10 cellular contexts compared by ENCODE assay signal in genomic region chr15:95840004-95840403, GRCh38.
DNase-seq lines count a peak whose midpoint lies in the region; ATAC-seq and TF ChIP-seq lines count a peak whose summit lies in the region.
"Had no signal": no experiment of that assay in that cellular context is flagged by ENCODE, and none has a peak within 500 bp of the region (broad histone marks: within the 10 kb centered on the region; RNA-seq: fewer than 3 reads in every experiment).

No MANE protein-coding gene starts in this region.

- no peaks in the 10 kb centered on the region for H3K27me3 Mint-ChIP-seq in neural progenitor cell (ENCODE audit: insufficient read depth, low read depth)
- no peaks in the 10 kb centered on the region for H3K27me3 Mint-ChIP-seq in activated T-cell treated with anti-CD3 and anti-CD28 coated beads, Interleukin-2, amount 50 U/mL, for 24 hours
- H3K27me3 Mint-ChIP-seq: brain had no signal

- H3K4me2 ChIP-seq in neural progenitor cell: no peak overlapping the region

- peaks cover 3% of the 10 kb centered on the region for H3K9me3 Mint-ChIP-seq in neural progenitor cell
- H3K9me3 Mint-ChIP-seq in activated T-cell treated with anti-CD3 and anti-CD28 coated beads, Interleukin-2, amount 50 U/mL, for 24 hours: no peaks in the 10 kb centered on the region

- CTCF ChIA-PET in A673 (lab: Charles Lee): no interaction called here

- H4K20me1 ChIP-seq in neural progenitor cell (ENCODE audit: low read depth): no peaks in the 10 kb centered on the region

- H3K79me2 ChIP-seq in neural progenitor cell (ENCODE audit: low read depth): no peaks in the 10 kb centered on the region

- peaks cover 5% of the 10 kb centered on the region for H3F3A ChIP-seq in neural progenitor cell (ENCODE audit: low read depth)

- H3K4me3 ChIP-seq in neural progenitor cell: no peak overlapping the region
- H3K4me3 ChIP-seq in A673 (ENCODE audit: low read depth, low read length, poor library complexity, severe bottlenecking): no peak overlapping the region

- no TSS peak for BruUV-seq in A673 (replicated peaks; lab: Mats Ljungman, UMichigan)

- TF ChIP-seq CTCF in neural progenitor cell (IDR thresholded peaks at IDR 0.05) (no peak), A673 (conservative IDR thresholded peaks at IDR 0.05; ENCODE audit: low read depth, low read length) (no peak)

- H3K36me3 ChIP-seq in neural progenitor cell (no peaks in the 10 kb centered on the region), A673 (ENCODE audit: insufficient read depth, low read length, poor library complexity, severe bottlenecking) (no peaks in the 10 kb centered on the region)

- H3K36me3 Mint-ChIP-seq in neural progenitor cell: peaks cover 2% of the 10 kb centered on the region
- no peaks in the 10 kb centered on the region for H3K36me3 Mint-ChIP-seq in activated T-cell treated with anti-CD3 and anti-CD28 coated beads, Interleukin-2, amount 50 U/mL, for 24 hours (ENCODE audit: low read depth)
- H3K36me3 Mint-ChIP-seq: brain had no signal

- H3K4me1 Mint-ChIP-seq in neural progenitor cell: peaks cover 41% of the 10 kb centered on the region
- H3K4me1 Mint-ChIP-seq in activated T-cell treated with anti-CD3 and anti-CD28 coated beads, Interleukin-2, amount 50 U/mL, for 24 hours (ENCODE audit: low read depth): peaks cover 40% of the 10 kb centered on the region

- H2AFZ ChIP-seq in neural progenitor cell (replicated peaks): no peak overlapping the region

- intact Hi-C loops in A673 (cut with micrococcal nuclease; ENCODE audit: unreplicated experiment): no loop called here

- H3K9me3 ChIP-seq in neural progenitor cell (ENCODE audit: low read depth) (no peaks in the 10 kb centered on the region), A673 (ENCODE audit: low read depth, low read length, poor library complexity, severe bottlenecking) (no peaks in the 10 kb centered on the region)

- POLR2A ChIA-PET in A673 (lab: Charles Lee; ENCODE audit: low non-redundant PET): no interaction called here

- H3K4me3 Mint-ChIP-seq in neural progenitor cell: no peak overlapping the region
- H3K4me3 Mint-ChIP-seq in activated T-cell treated with anti-CD3 and anti-CD28 coated beads, Interleukin-2, amount 50 U/mL, for 24 hours: no peak overlapping the region
- H3K4me3 Mint-ChIP-seq: brain had no signal

- peak overlapping the region; percentile 90 for H3K27ac Mint-ChIP-seq in neural progenitor cell
- H3K27ac Mint-ChIP-seq in activated T-cell treated with anti-CD3 and anti-CD28 coated beads, Interleukin-2, amount 50 U/mL, for 24 hours: no peak overlapping the region

- H3K27me3 ChIP-seq in neural progenitor cell: no peaks in the 10 kb centered on the region
- H3K27me3 ChIP-seq in A673 (replicated peaks; ENCODE audit: insufficient read depth, low read depth, low read length, poor library complexity): no peaks in the 10 kb centered on the region

- no peak overlapping the region for H3K9ac ChIP-seq in neural progenitor cell

- H3K27ac ChIP-seq in neural progenitor cell (no peak overlapping the region), A673 (ENCODE audit: low read depth, low read length, poor library complexity, severe bottlenecking) (no peak overlapping the region)

- no peak for ATAC-seq in HG03571 (IDR thresholded peaks at IDR 0.05; ENCODE audit: unreplicated experiment)
- no peak for ATAC-seq in GM19467 (IDR thresholded peaks at IDR 0.05; ENCODE audit: unreplicated experiment)

- peaks cover 26% of the 10 kb centered on the region for H3K4me1 ChIP-seq in neural progenitor cell
- peaks cover 7% of the 10 kb centered on the region for H3K4me1 ChIP-seq in A673 (ENCODE audit: insufficient read depth, low read length, poor library complexity, severe bottlenecking)

- DNase-seq in AG08395 (ENCODE audit: low spot score) (peak; percentile 46), HS-5 (ENCODE audit: low read depth) (peak; percentile 19), fibroblast of gingiva (ENCODE audit: low read depth) (peak; percentile 96), neural progenitor cell (ENCODE audit: low spot score) (no peak), A673 (ENCODE audit: low spot score) (no peak)
- no peak for DNase-seq in activated T-cell treated with anti-CD3 and anti-CD28 coated beads, Interleukin-2, amount 50 U/mL, for 24 hours
- DNase-seq: NCI-H1436 treated with DMSO at 0.1 percent for 48 hours had no signal

Comparison
In these comparisons a context has a peak if more than half of its experiments do, and no peak if none do; other contexts are left out.
1. DNase-seq: peak in AG08395 (single experiment), HS-5 (single experiment) and fibroblast of gingiva (single experiment); none in neural progenitor cell (single experiment), activated T-cell treated with anti-CD3 and anti-CD28 coated beads, Interleukin-2, amount 50 U/mL, for 24 hours (single experiment) and A673 (single experiment).